ENCODE assay signal across 17 cellular contexts in genomic region chr20:38127920-38128528, GRCh38. TPM values are rescaled to one million over a fixed set of nuclear protein-coding genes. Genes with fewer than 3 reads are reported as not detected.
DNase-seq lines count a peak whose midpoint lies in the region; ATAC-seq and TF ChIP-seq lines count a peak whose summit lies in the region.
"Had no signal": no experiment of that assay in that cellular context is flagged by ENCODE, and none has a peak within 500 bp of the region (broad histone marks: within the 10 kb centered on the region; RNA-seq: fewer than 3 reads in every experiment).

No MANE protein-coding gene starts in this region.

- CTCF ChIA-PET in activated naive CD4-positive, alpha-beta T cell treated with anti-CD3 and anti-CD28 coated beads, Interleukin-2, amount 10 ng/mL, durations not matched to agents 7 days and 5 days (lab: Charles Lee) = no interaction called here

- in situ Hi-C loops in brain microvascular endothelial cell (cut with HindIII; ENCODE audit: low pct_ligation_motif_present, low sequenced_read_pairs) = no loop called here

- 87 to 89% methylated on average over 8 of the region's 9 CpGs for WGBS in gastroesophageal sphincter (ENCODE audit: low coverage in 1 of 2), 2 donors

- H3K27ac ChIP-seq in gastroesophageal sphincter = peak overlapping the region in 3 of 4 donors; percentile 83 to 87 (median 85)
- no peak overlapping the region for H3K27ac ChIP-seq in brain microvascular endothelial cell
- no peak overlapping the region for H3K27ac ChIP-seq in SJCRH30
- H3K27ac ChIP-seq: suprapubic skin had no signal

- H3K4me3 Mint-ChIP-seq in activated naive CD4-positive, alpha-beta T cell treated with anti-CD3 and anti-CD28 coated beads, Interleukin-2, amount 10 ng/mL, durations not matched to agents 7 days and 5 days = no peak overlapping the region
- H3K4me3 Mint-ChIP-seq in nephron = no peak overlapping the region
- H3K4me3 Mint-ChIP-seq: activated naive CD8-positive, alpha-beta T cell; CD4-positive, alpha-beta T cell had no signal

- no peak for TF ChIP-seq POLR2A in gastroesophageal sphincter (IDR thresholded peaks at IDR 0.05)

- H3K4me3 ChIP-seq in gastroesophageal sphincter (no peak overlapping the region), brain microvascular endothelial cell (ENCODE audit: low read depth, low read length) (no peak overlapping the region), SJCRH30 (no peak overlapping the region)
- H3K4me3 ChIP-seq: suprapubic skin had no signal

- H3K36me3 ChIP-seq in gastroesophageal sphincter (peaks cover 0 to 40% of the 10 kb centered on the region in 2 donors), brain microvascular endothelial cell (replicated peaks) (peaks cover 14% of the 10 kb centered on the region), SJCRH30 (no peaks in the 10 kb centered on the region)
- H3K36me3 ChIP-seq: suprapubic skin had no signal

- H3K36me3 Mint-ChIP-seq in activated naive CD4-positive, alpha-beta T cell treated with anti-CD3 and anti-CD28 coated beads, Interleukin-2, amount 10 ng/mL, durations not matched to agents 7 days and 5 days = no peaks in the 10 kb centered on the region
- H3K36me3 Mint-ChIP-seq in nephron (ENCODE audit: low read depth) = no peaks in the 10 kb centered on the region
- H3K36me3 Mint-ChIP-seq: activated naive CD8-positive, alpha-beta T cell had no signal

- peak; percentile 8 for DNase-seq in activated naive CD4-positive, alpha-beta T cell treated with anti-CD3 and anti-CD28 coated beads, Interleukin-2, amount 10 ng/mL, durations not matched to agents 7 days and 5 days
- DNase-seq in activated naive CD4-positive, alpha-beta T cell treated with anti-CD3 and anti-CD28 coated beads, Interleukin-2, amount 50 U/mL, for 16 hours = no peak
- DNase-seq in ureter (ENCODE audit: low spot score) = peak; percentile 35
- DNase-seq in brain microvascular endothelial cell = no peak
- DNase-seq in GM19240 (ENCODE audit: insufficient read length, low spot score) = no peak
- DNase-seq in SJCRH30 = no peak
- DNase-seq: activated CD4-positive, alpha-beta T cell treated with anti-CD3 and anti-CD28 coated beads for 4 hours; caudate nucleus; DMS79 treated with DMSO at 0.1 percent for 48 hours; Karpas-422; NCI-H1436; stimulated activated CD4-positive, alpha-beta T cell treated with anti-CD3 and anti-CD28 coated beads, Interleukin-15, amount 100 ng/mL, for 24 hours had no signal

- H3K27ac Mint-ChIP-seq in activated naive CD4-positive, alpha-beta T cell treated with anti-CD3 and anti-CD28 coated beads, Interleukin-2, amount 10 ng/mL, durations not matched to agents 7 days and 5 days = no peak overlapping the region
- H3K27ac Mint-ChIP-seq in nephron = peak overlapping the region; percentile 1 to 67 (median 64)
- H3K27ac Mint-ChIP-seq: activated naive CD8-positive, alpha-beta T cell; CD4-positive, alpha-beta T cell had no signal

- TF ChIP-seq EP300 in gastroesophageal sphincter (IDR thresholded peaks at IDR 0.05) = no peak

- H3K9me3 Mint-ChIP-seq in activated naive CD4-positive, alpha-beta T cell treated with anti-CD3 and anti-CD28 coated beads, Interleukin-2, amount 10 ng/mL, durations not matched to agents 7 days and 5 days = no peaks in the 10 kb centered on the region
- no peaks in the 10 kb centered on the region for H3K9me3 Mint-ChIP-seq in nephron
- H3K9me3 Mint-ChIP-seq: CD4-positive, alpha-beta T cell had no signal

- H3K9me3 ChIP-seq in gastroesophageal sphincter (no peaks in the 10 kb centered on the region), SJCRH30 (replicated peaks) (no peaks in the 10 kb centered on the region)
- H3K9me3 ChIP-seq: suprapubic skin had no signal

- TF ChIP-seq CTCF in gastroesophageal sphincter (IDR thresholded peaks at IDR 0.05) = no peak
- TF ChIP-seq CTCF in nephron (IDR thresholded peaks at IDR 0.05; ENCODE audit: unreplicated experiment in 3 of 3) = no peak
- no peak for TF ChIP-seq CTCF in brain microvascular endothelial cell (IDR thresholded peaks at IDR 0.05; ENCODE audit: low read depth, low read length, missing control alignments)

- H3K27me3 ChIP-seq in gastroesophageal sphincter (no peaks in the 10 kb centered on the region), brain microvascular endothelial cell (replicated peaks) (no peaks in the 10 kb centered on the region), SJCRH30 (no peaks in the 10 kb centered on the region)

- H3K4me1 ChIP-seq in gastroesophageal sphincter (peaks cover 0 to 42% (median 30%) of the 10 kb centered on the region in 3 donors), SJCRH30 (peaks cover 38% of the 10 kb centered on the region)

- ATAC-seq in gastroesophageal sphincter = no peak

- H3K4me1 Mint-ChIP-seq in activated naive CD4-positive, alpha-beta T cell treated with anti-CD3 and anti-CD28 coated beads, Interleukin-2, amount 10 ng/mL, durations not matched to agents 7 days and 5 days = peaks cover 4% of the 10 kb centered on the region
- H3K4me1 Mint-ChIP-seq in nephron = peaks cover 47% of the 10 kb centered on the region

- peaks cover 13% of the 10 kb centered on the region for H3K27me3 Mint-ChIP-seq in activated naive CD4-positive, alpha-beta T cell treated with anti-CD3 and anti-CD28 coated beads, Interleukin-2, amount 10 ng/mL, durations not matched to agents 7 days and 5 days
- peaks cover 3% of the 10 kb centered on the region for H3K27me3 Mint-ChIP-seq in nephron (ENCODE audit: low read depth)
- H3K27me3 Mint-ChIP-seq: activated naive CD8-positive, alpha-beta T cell; CD4-positive, alpha-beta T cell had no signal

RNA-seq across cellular contexts. Expression of gene TGM2, which starts 37.0 kb away (rescaled TPM):
- total RNA-seq in gastroesophageal sphincter = 100 to 1,000 TPM; 163 to 385 (median 188) TPM
- total RNA-seq in ureter = 143 TPM
- total RNA-seq in SJCRH30 (2014; rRNA removed; shearing (Covaris generic)) = 0.10 and 0.13 TPM in 2 replicates

Comparison
In these comparisons a context has a peak if more than half of its experiments do, and no peak if none do; other contexts are left out.
1. DNase-seq: peak in activated naive CD4-positive, alpha-beta T cell treated with anti-CD3 and anti-CD28 coated beads, Interleukin-2, amount 10 ng/mL, durations not matched to agents 7 days and 5 days (single experiment) and ureter (single experiment); none in activated naive CD4-positive, alpha-beta T cell treated with anti-CD3 and anti-CD28 coated beads, Interleukin-2, amount 50 U/mL, for 16 hours (single experiment), brain microvascular endothelial cell (single experiment), GM19240 (single experiment) and SJCRH30 (0 of 2).
2. H3K27ac ChIP-seq: peak in gastroesophageal sphincter (3 of 4); none in brain microvascular endothelial cell (single experiment) and SJCRH30 (single experiment).
3. RNA of gene TGM2, which starts 37.0 kb away (total RNA-seq): 163 to 385 TPM in gastroesophageal sphincter and 143 TPM in ureter (single experiment); 0.10 to 0.13 TPM in SJCRH30; every median in the first group is over 100 times any median in the second.